ENCODE assay signal across 1 cellular context in the genomic region with DNA sequence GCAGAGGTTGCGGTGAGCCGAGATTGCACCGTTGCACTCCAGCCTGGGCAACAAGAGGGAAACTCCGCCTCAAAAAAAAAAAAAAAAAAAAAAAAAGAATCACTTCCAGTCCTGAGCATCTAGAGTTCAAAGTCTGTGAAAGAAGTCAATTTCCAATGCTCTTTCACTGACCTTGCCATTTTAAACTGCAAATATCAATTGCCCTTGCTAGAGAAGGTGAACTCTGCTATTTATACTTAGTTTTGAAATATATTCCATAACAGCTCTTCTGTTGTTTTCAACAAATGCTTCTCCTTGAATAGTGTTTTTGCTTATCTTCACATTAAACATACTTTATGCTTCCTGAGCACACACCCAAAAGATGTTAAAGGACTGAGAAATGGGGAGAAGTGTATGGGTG.
TF ChIP-seq lines count a peak whose summit lies in the region.

No MANE protein-coding gene starts in this region.

TF ChIP-seq in HepG2, 621 proteins besides CTCF, POLR2A, EP300 and RAD21 (continued from another document and continues in another):
- TF ChIP-seq, protein P1, sequence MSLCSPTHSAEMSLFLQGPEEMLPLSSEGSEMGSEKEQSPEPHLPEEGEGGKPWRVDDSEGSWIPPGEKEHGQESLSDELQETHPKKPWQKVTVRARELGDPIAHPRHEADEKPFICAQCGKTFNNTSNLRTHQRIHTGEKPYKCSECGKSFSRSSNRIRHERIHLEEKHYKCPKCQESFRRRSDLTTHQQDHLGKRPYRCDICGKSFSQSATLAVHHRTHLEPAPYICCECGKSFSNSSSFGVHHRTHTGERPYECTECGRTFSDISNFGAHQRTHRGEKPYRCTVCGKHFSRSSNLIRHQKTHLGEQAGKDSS (CRISPR knock-in tag; IDR thresholded peaks at IDR 0.05; ENCODE audit: borderline replicate concordance, low read depth) = no peak
- TF ChIP-seq, protein P2, sequence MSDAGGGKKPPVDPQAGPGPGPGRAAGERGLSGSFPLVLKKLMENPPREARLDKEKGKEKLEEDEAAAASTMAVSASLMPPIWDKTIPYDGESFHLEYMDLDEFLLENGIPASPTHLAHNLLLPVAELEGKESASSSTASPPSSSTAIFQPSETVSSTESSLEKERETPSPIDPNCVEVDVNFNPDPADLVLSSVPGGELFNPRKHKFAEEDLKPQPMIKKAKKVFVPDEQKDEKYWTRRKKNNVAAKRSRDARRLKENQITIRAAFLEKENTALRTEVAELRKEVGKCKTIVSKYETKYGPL (CRISPR knock-in tag; IDR thresholded peaks at IDR 0.05) = no peak
- TF ChIP-seq SMAD3 (CRISPR knock-in tag; IDR thresholded peaks at IDR 0.05) = 0 out of 2 replicates have a peak, but pooled peaks have one; percentile 17
- TF ChIP-seq, protein P3, sequence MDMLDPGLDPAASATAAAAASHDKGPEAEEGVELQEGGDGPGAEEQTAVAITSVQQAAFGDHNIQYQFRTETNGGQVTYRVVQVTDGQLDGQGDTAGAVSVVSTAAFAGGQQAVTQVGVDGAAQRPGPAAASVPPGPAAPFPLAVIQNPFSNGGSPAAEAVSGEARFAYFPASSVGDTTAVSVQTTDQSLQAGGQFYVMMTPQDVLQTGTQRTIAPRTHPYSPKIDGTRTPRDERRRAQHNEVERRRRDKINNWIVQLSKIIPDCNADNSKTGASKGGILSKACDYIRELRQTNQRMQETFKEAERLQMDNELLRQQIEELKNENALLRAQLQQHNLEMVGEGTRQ (IDR thresholded peaks at IDR 0.05; ENCODE audit: low read depth, low read length) = no peak
- TF ChIP-seq, protein P3 (CRISPR knock-in tag; IDR thresholded peaks at IDR 0.05; ENCODE audit: borderline replicate concordance) = no peak
- TF ChIP-seq ZNF792 (CRISPR knock-in tag; IDR thresholded peaks at IDR 0.05) = no peak
- no peak for TF ChIP-seq PRMT3 (CRISPR knock-in tag; IDR thresholded peaks at IDR 0.05; ENCODE audit: borderline replicate concordance, low read depth)
- TF ChIP-seq, protein P4, sequence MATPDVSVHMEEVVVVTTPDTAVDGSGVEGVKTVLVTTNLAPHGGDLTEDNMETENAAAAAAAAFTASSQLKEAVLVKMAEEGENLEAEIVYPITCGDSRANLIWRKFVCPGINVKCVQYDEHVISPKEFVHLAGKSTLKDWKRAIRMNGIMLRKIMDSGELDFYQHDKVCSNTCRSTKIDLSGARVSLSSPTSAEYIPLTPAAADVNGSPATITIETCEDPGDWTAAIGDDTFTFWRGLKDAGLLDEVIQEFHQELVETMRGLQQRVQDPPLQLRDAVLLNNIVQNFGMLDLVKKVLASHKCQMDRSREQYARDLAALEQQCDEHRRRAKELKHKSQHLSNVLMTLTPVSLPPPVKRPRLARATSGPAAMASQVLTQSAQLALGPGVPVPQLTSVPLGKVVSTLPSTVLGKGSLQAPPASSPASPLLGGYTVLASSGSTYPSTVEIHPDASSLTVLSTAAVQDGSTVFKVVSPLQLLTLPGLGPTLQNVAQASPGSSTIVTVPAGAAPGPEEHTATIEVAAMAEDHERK (CRISPR knock-in tag; IDR thresholded peaks at IDR 0.05; ENCODE audit: low read depth) = no peak
- TF ChIP-seq HNF4A (CRISPR knock-in tag; IDR thresholded peaks at IDR 0.05) = peak; percentile 83
- TF ChIP-seq HOXD1 (CRISPR knock-in tag; IDR thresholded peaks at IDR 0.05) = no peak
- TF ChIP-seq, protein P5, sequence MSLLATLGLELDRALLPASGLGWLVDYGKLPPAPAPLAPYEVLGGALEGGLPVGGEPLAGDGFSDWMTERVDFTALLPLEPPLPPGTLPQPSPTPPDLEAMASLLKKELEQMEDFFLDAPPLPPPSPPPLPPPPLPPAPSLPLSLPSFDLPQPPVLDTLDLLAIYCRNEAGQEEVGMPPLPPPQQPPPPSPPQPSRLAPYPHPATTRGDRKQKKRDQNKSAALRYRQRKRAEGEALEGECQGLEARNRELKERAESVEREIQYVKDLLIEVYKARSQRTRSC (CRISPR knock-in tag; IDR thresholded peaks at IDR 0.05; ENCODE audit: low read depth) = no peak
- TF ChIP-seq ZNF33A (CRISPR knock-in tag; IDR thresholded peaks at IDR 0.05; ENCODE audit: borderline replicate concordance) = no peak
- TF ChIP-seq ZMYM2 (CRISPR knock-in tag; IDR thresholded peaks at IDR 0.05) = peak; percentile 22; the same call in 1 of the 2 replicates
- TF ChIP-seq PHF21A (CRISPR knock-in tag; IDR thresholded peaks at IDR 0.05) = no peak
- TF ChIP-seq DPF2 (CRISPR knock-in tag; IDR thresholded peaks at IDR 0.05; ENCODE audit: borderline replicate concordance, low read depth) = no peak
- TF ChIP-seq IRX3 (CRISPR knock-in tag; IDR thresholded peaks at IDR 0.05; ENCODE audit: borderline replicate concordance, low read depth) = no peak
- no peak for TF ChIP-seq IKZF4 (CRISPR knock-in tag; IDR thresholded peaks at IDR 0.05; ENCODE audit: borderline replicate concordance, low read depth, not compliant biosample characterization)
- peak; percentile 43; the same call in 1 of the 2 replicates for TF ChIP-seq SALL1 (CRISPR knock-in tag; IDR thresholded peaks at IDR 0.05)
- TF ChIP-seq, protein P6, sequence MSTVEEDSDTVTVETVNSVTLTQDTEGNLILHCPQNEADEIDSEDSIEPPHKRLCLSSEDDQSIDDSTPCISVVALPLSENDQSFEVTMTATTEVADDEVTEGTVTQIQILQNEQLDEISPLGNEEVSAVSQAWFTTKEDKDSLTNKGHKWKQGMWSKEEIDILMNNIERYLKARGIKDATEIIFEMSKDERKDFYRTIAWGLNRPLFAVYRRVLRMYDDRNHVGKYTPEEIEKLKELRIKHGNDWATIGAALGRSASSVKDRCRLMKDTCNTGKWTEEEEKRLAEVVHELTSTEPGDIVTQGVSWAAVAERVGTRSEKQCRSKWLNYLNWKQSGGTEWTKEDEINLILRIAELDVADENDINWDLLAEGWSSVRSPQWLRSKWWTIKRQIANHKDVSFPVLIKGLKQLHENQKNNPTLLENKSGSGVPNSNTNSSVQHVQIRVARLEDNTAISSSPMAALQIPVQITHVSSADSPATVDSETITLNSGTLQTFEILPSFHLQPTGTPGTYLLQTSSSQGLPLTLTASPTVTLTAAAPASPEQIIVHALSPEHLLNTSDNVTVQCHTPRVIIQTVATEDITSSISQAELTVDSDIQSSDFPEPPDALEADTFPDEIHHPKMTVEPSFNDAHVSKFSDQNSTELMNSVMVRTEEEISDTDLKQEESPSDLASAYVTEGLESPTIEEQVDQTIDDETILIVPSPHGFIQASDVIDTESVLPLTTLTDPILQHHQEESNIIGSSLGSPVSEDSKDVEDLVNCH (CRISPR knock-in tag; IDR thresholded peaks at IDR 0.05) = no peak
- no peak for TF ChIP-seq ZNF674 (CRISPR knock-in tag; IDR thresholded peaks at IDR 0.05; ENCODE audit: low read depth)
- peak; percentile 32; the same call in 1 of the 2 replicates for TF ChIP-seq RARA (CRISPR knock-in tag; IDR thresholded peaks at IDR 0.05)
- TF ChIP-seq PITX1 (CRISPR knock-in tag; IDR thresholded peaks at IDR 0.05) = no peak
- TF ChIP-seq, protein P7, sequence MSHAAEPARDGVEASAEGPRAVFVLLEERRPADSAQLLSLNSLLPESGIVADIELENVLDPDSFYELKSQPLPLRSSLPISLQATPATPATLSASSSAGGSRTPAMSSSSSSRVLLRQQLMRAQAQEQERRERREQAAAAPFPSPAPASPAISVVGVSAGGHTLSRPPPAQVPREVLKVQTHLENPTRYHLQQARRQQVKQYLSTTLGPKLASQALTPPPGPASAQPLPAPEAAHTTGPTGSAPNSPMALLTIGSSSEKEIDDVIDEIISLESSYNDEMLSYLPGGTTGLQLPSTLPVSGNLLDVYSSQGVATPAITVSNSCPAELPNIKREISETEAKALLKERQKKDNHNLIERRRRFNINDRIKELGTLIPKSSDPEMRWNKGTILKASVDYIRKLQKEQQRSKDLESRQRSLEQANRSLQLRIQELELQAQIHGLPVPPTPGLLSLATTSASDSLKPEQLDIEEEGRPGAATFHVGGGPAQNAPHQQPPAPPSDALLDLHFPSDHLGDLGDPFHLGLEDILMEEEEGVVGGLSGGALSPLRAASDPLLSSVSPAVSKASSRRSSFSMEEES (CRISPR knock-in tag; IDR thresholded peaks at IDR 0.05) = no peak
- no peak for TF ChIP-seq KLF12 (CRISPR knock-in tag; IDR thresholded peaks at IDR 0.05; ENCODE audit: borderline replicate concordance)
- TF ChIP-seq, protein P8, sequence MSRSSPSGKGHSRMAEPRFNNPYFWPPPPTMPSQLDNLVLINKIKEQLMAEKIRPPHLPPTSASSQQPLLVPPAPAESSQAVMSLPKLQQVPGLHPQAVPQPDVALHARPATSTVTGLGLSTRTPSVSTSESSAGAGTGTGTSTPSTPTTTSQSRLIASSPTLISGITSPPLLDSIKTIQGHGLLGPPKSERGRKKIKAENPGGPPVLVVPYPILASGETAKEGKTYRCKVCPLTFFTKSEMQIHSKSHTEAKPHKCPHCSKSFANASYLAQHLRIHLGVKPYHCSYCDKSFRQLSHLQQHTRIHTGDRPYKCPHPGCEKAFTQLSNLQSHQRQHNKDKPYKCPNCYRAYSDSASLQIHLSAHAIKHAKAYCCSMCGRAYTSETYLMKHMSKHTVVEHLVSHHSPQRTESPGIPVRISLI (CRISPR knock-in tag; IDR thresholded peaks at IDR 0.05; ENCODE audit: borderline replicate concordance) = peak; percentile 91
- TF ChIP-seq ZNF354B (CRISPR knock-in tag; IDR thresholded peaks at IDR 0.05) = no peak
- no peak for TF ChIP-seq ZNF878 (CRISPR knock-in tag; IDR thresholded peaks at IDR 0.05)
- TF ChIP-seq KDM6A (CRISPR knock-in tag; IDR thresholded peaks at IDR 0.05; ENCODE audit: low read depth) = no peak
- TF ChIP-seq KDM5A (IDR thresholded peaks at IDR 0.05; ENCODE audit: borderline replicate concordance, low read length) = no peak
- no peak for TF ChIP-seq NBN (conservative IDR thresholded peaks at IDR 0.05)
- TF ChIP-seq, protein P9, sequence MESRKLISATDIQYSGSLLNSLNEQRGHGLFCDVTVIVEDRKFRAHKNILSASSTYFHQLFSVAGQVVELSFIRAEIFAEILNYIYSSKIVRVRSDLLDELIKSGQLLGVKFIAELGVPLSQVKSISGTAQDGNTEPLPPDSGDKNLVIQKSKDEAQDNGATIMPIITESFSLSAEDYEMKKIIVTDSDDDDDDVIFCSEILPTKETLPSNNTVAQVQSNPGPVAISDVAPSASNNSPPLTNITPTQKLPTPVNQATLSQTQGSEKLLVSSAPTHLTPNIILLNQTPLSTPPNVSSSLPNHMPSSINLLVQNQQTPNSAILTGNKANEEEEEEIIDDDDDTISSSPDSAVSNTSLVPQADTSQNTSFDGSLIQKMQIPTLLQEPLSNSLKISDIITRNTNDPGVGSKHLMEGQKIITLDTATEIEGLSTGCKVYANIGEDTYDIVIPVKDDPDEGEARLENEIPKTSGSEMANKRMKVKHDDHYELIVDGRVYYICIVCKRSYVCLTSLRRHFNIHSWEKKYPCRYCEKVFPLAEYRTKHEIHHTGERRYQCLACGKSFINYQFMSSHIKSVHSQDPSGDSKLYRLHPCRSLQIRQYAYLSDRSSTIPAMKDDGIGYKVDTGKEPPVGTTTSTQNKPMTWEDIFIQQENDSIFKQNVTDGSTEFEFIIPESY (CRISPR knock-in tag; IDR thresholded peaks at IDR 0.05) = no peak
- 0 out of 2 replicates have a peak, but pooled peaks have one; percentile 24 for TF ChIP-seq HDAC2 (CRISPR knock-in tag; IDR thresholded peaks at IDR 0.05)
- TF ChIP-seq ZNF44 (CRISPR knock-in tag; IDR thresholded peaks at IDR 0.05) = no peak
- TF ChIP-seq SRF (IDR thresholded peaks at IDR 0.05; ENCODE audit: low read depth, low read length) = no peak
- TF ChIP-seq KDM4B (CRISPR knock-in tag; IDR thresholded peaks at IDR 0.05) = no peak
- no peak for TF ChIP-seq TEAD3 (CRISPR knock-in tag; optimal IDR thresholded peaks at IDR 0.05; ENCODE audit: borderline replicate concordance)
- TF ChIP-seq FOXA3 (CRISPR knock-in tag; IDR thresholded peaks at IDR 0.05) = peak; percentile 64
- TF ChIP-seq ZNF496 (CRISPR knock-in tag; IDR thresholded peaks at IDR 0.05; ENCODE audit: insufficient replicate concordance) = no peak
- TF ChIP-seq, protein P10, sequence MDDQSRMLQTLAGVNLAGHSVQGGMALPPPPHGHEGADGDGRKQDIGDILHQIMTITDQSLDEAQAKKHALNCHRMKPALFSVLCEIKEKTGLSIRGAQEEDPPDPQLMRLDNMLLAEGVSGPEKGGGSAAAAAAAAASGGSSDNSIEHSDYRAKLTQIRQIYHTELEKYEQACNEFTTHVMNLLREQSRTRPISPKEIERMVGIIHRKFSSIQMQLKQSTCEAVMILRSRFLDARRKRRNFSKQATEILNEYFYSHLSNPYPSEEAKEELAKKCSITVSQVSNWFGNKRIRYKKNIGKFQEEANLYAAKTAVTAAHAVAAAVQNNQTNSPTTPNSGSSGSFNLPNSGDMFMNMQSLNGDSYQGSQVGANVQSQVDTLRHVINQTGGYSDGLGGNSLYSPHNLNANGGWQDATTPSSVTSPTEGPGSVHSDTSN (CRISPR knock-in tag; IDR thresholded peaks at IDR 0.05; ENCODE audit: borderline replicate concordance) = no peak
- TF ChIP-seq REPIN1 (CRISPR knock-in tag; IDR thresholded peaks at IDR 0.05; ENCODE audit: borderline replicate concordance, low read depth) = no peak; the same call in 1 of the 2 replicates
- no peak for TF ChIP-seq BORCS8-MEF2B (CRISPR knock-in tag; IDR thresholded peaks at IDR 0.05)
- TF ChIP-seq, protein P11, sequence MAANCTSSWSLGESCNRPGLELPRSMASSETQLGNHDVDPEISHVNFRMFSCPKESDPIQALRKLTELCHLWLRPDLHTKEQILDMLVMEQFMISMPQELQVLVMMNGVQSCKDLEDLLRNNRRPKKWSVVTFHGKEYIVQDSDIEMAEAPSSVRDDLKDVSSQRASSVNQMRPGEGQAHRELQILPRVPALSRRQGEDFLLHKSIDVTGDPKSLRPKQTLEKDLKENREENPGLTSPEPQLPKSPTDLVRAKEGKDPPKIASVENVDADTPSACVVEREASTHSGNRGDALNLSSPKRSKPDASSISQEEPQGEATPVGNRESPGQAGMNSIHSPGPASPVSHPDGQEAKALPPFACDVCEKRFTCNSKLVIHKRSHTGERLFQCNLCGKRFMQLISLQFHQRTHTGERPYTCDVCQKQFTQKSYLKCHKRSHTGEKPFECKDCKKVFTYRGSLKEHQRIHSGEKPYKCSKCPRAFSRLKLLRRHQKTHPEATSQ (CRISPR knock-in tag; IDR thresholded peaks at IDR 0.05; ENCODE audit: borderline replicate concordance) = no peak
- peak; percentile 96 for TF ChIP-seq GFI1 (CRISPR knock-in tag; IDR thresholded peaks at IDR 0.05; ENCODE audit: borderline replicate concordance)
- no peak for TF ChIP-seq FLYWCH1 (CRISPR knock-in tag; IDR thresholded peaks at IDR 0.05)
- TF ChIP-seq ARNTL (CRISPR knock-in tag; IDR thresholded peaks at IDR 0.05) = no peak
- TF ChIP-seq MZF1 (CRISPR knock-in tag; IDR thresholded peaks at IDR 0.05; ENCODE audit: borderline replicate concordance) = no peak
- no peak for TF ChIP-seq KLF15 (CRISPR knock-in tag; IDR thresholded peaks at IDR 0.05; ENCODE audit: borderline replicate concordance)
- TF ChIP-seq THYN1 (CRISPR knock-in tag; IDR thresholded peaks at IDR 0.05; ENCODE audit: borderline replicate concordance, low read depth) = no peak
- TF ChIP-seq ZNF160 (CRISPR knock-in tag; IDR thresholded peaks at IDR 0.05) = no peak
- TF ChIP-seq FOXP1 (IDR thresholded peaks at IDR 0.05) = no peak
- peak; percentile 62; the same call in 1 of the 2 replicates for TF ChIP-seq FOXP1 (CRISPR knock-in tag; IDR thresholded peaks at IDR 0.05)
- TF ChIP-seq ZNF501 (CRISPR knock-in tag; IDR thresholded peaks at IDR 0.05) = no peak
- TF ChIP-seq ZNF550 (CRISPR knock-in tag; IDR thresholded peaks at IDR 0.05; ENCODE audit: borderline replicate concordance) = no peak
- TF ChIP-seq ZMYM4 (CRISPR knock-in tag; IDR thresholded peaks at IDR 0.05) = no peak
